In genomic region chr7:105300587-105300986, GRCh38 we compare ENCODE assay signal across 7 cellular contexts.
DNase-seq lines count a peak whose midpoint lies in the region; ATAC-seq lines count a peak whose summit lies in the region.
"Not testable (repeated sequence)": the region's sequence is repeated elsewhere in the genome, so short reads cannot be mapped to it uniquely, and the experiment has no call there.

No MANE protein-coding gene starts in this region.

- not testable (repeated sequence) for ATAC-seq in activated CD8-positive, alpha-beta memory T cell treated with anti-CD3 and anti-CD28 coated beads, Interleukin-2, amount 10 ng/mL, durations not matched to agents 7 days and 5 days; naive thymus-derived CD8-positive, alpha-beta T cell

- H3K9me3 Mint-ChIP-seq in IgD-negative memory B cell; activated CD8-positive, alpha-beta memory T cell treated with anti-CD3 and anti-CD28 coated beads, Interleukin-2, amount 10 ng/mL, durations not matched to agents 7 days and 5 days (ENCODE audit: low read depth); naive thymus-derived CD8-positive, alpha-beta T cell: not testable (repeated sequence)
- H3K9me3 Mint-ChIP-seq in activated naive CD4-positive, alpha-beta T cell treated with anti-CD3 and anti-CD28 coated beads, Interleukin-2, amount 10 ng/mL, durations not matched to agents 7 days and 5 days = peaks cover 10% of the 10 kb centered on the region

- H3K27me3 Mint-ChIP-seq in IgD-negative memory B cell; activated CD8-positive, alpha-beta memory T cell treated with anti-CD3 and anti-CD28 coated beads, Interleukin-2, amount 10 ng/mL, durations not matched to agents 7 days and 5 days; activated naive CD4-positive, alpha-beta T cell treated with anti-CD3 and anti-CD28 coated beads, Interleukin-2, amount 10 ng/mL, durations not matched to agents 7 days and 5 days; naive thymus-derived CD8-positive, alpha-beta T cell: not testable (repeated sequence)

- H3K4me1 Mint-ChIP-seq in IgD-negative memory B cell = peaks cover 43 to 54% (median 48%) of the 10 kb centered on the region in 3 donors
- H3K4me1 Mint-ChIP-seq in activated CD8-positive, alpha-beta memory T cell treated with anti-CD3 and anti-CD28 coated beads, Interleukin-2, amount 10 ng/mL, durations not matched to agents 7 days and 5 days = peaks cover 73% of the 10 kb centered on the region
- H3K4me1 Mint-ChIP-seq in activated naive CD4-positive, alpha-beta T cell treated with anti-CD3 and anti-CD28 coated beads, Interleukin-2, amount 10 ng/mL, durations not matched to agents 7 days and 5 days = peaks cover 73% of the 10 kb centered on the region
- peaks cover 29 to 68% (median 58%) of the 10 kb centered on the region in 4 donors for H3K4me1 Mint-ChIP-seq in naive thymus-derived CD8-positive, alpha-beta T cell

- H3K36me3 Mint-ChIP-seq in IgD-negative memory B cell; naive thymus-derived CD8-positive, alpha-beta T cell: not testable (repeated sequence)
- peaks cover 12% of the 10 kb centered on the region for H3K36me3 Mint-ChIP-seq in activated CD8-positive, alpha-beta memory T cell treated with anti-CD3 and anti-CD28 coated beads, Interleukin-2, amount 10 ng/mL, durations not matched to agents 7 days and 5 days
- peaks cover 16% of the 10 kb centered on the region for H3K36me3 Mint-ChIP-seq in activated naive CD4-positive, alpha-beta T cell treated with anti-CD3 and anti-CD28 coated beads, Interleukin-2, amount 10 ng/mL, durations not matched to agents 7 days and 5 days

- POLR2A ChIA-PET in naive thymus-derived CD8-positive, alpha-beta T cell (lab: Charles Lee) = not testable (repeated sequence)

- peak; percentile 43 to 58 for DNase-seq in NCI-H526 (lab: John Stamatoyannopoulos, UW)
- peak; percentile 6 for DNase-seq in activated CD4-positive, CD25-positive, alpha-beta regulatory T cell treated with anti-CD3 and anti-CD28 coated beads, Interleukin-2, amount 50 U/mL, for 16 hours (ENCODE audit: low read depth, low spot score)
- not testable (repeated sequence) for DNase-seq in activated CD8-positive, alpha-beta memory T cell treated with anti-CD3 and anti-CD28 coated beads, Interleukin-2, amount 10 ng/mL, durations not matched to agents 7 days and 5 days; activated naive CD4-positive, alpha-beta T cell treated with anti-CD3 and anti-CD28 coated beads, Interleukin-2, amount 10 ng/mL, durations not matched to agents 7 days and 5 days
- peak; percentile 79 for DNase-seq in central memory CD4-positive, alpha-beta T cell
- DNase-seq in naive thymus-derived CD8-positive, alpha-beta T cell = peak in 4 of 10 donors; percentile 0 to 54 (median 38)

- CTCF ChIA-PET in activated CD8-positive, alpha-beta memory T cell treated with anti-CD3 and anti-CD28 coated beads, Interleukin-2, amount 10 ng/mL, durations not matched to agents 7 days and 5 days (lab: Charles Lee); activated naive CD4-positive, alpha-beta T cell treated with anti-CD3 and anti-CD28 coated beads, Interleukin-2, amount 10 ng/mL, durations not matched to agents 7 days and 5 days (lab: Charles Lee): not testable (repeated sequence)

- H3K4me3 Mint-ChIP-seq in IgD-negative memory B cell = peak overlapping the region in 1 of 4 donors; percentile 53
- not testable (repeated sequence) for H3K4me3 Mint-ChIP-seq in activated CD8-positive, alpha-beta memory T cell treated with anti-CD3 and anti-CD28 coated beads, Interleukin-2, amount 10 ng/mL, durations not matched to agents 7 days and 5 days
- peak overlapping the region; percentile 22 for H3K4me3 Mint-ChIP-seq in activated naive CD4-positive, alpha-beta T cell treated with anti-CD3 and anti-CD28 coated beads, Interleukin-2, amount 10 ng/mL, durations not matched to agents 7 days and 5 days
- H3K4me3 Mint-ChIP-seq in naive thymus-derived CD8-positive, alpha-beta T cell = peak overlapping the region in 9 of 10 donors; percentile 8 to 82 (median 54)

- H3K27ac Mint-ChIP-seq in IgD-negative memory B cell = peak overlapping the region in 2 of 3 donors; percentile 9 to 86
- peak overlapping the region; percentile 81 for H3K27ac Mint-ChIP-seq in activated CD8-positive, alpha-beta memory T cell treated with anti-CD3 and anti-CD28 coated beads, Interleukin-2, amount 10 ng/mL, durations not matched to agents 7 days and 5 days
- peak overlapping the region; percentile 86 for H3K27ac Mint-ChIP-seq in activated naive CD4-positive, alpha-beta T cell treated with anti-CD3 and anti-CD28 coated beads, Interleukin-2, amount 10 ng/mL, durations not matched to agents 7 days and 5 days
- peak overlapping the region; percentile 3 to 76 (median 36) for H3K27ac Mint-ChIP-seq in naive thymus-derived CD8-positive, alpha-beta T cell

Comparison
In these comparisons a context has a peak if more than half of its experiments do, and no peak if none do; other contexts are left out.
1. H3K27ac Mint-ChIP-seq: peak in every context shown above with its lines; median percentile 86 in activated naive CD4-positive, alpha-beta T cell treated with anti-CD3 and anti-CD28 coated beads, Interleukin-2, amount 10 ng/mL, durations not matched to agents 7 days and 5 days; 81 in activated CD8-positive, alpha-beta memory T cell treated with anti-CD3 and anti-CD28 coated beads, Interleukin-2, amount 10 ng/mL, durations not matched to agents 7 days and 5 days; 48 in IgD-negative memory B cell; 36 in naive thymus-derived CD8-positive, alpha-beta T cell.